ENCODE assay signal across 11 cellular contexts in genomic region chr16:19517424-19518089, GRCh38. TPM values are rescaled to one million over a fixed set of nuclear protein-coding genes. Genes with fewer than 3 reads are reported as not detected.
DNase-seq lines count a peak whose midpoint lies in the region; ATAC-seq and TF ChIP-seq lines count a peak whose summit lies in the region.
"Had no signal": no experiment of that assay in that cellular context is flagged by ENCODE, and none has a peak within 500 bp of the region (broad histone marks: within the 10 kb centered on the region; RNA-seq: fewer than 3 reads in every experiment).

No MANE protein-coding gene starts in this region.

- POLR2A ChIA-PET in activated CD8-positive, alpha-beta T cell treated with anti-CD3 and anti-CD28 coated beads for 36 hours (lab: Charles Lee): no interaction called here

- no peak overlapping the region for H3K27ac Mint-ChIP-seq in activated CD8-positive, alpha-beta T cell treated with anti-CD3 and anti-CD28 coated beads for 36 hours

- no peaks in the 10 kb centered on the region for H3K9me3 Mint-ChIP-seq in activated CD8-positive, alpha-beta T cell treated with anti-CD3 and anti-CD28 coated beads for 36 hours

- DNase-seq in Daoy (ENCODE audit: low read depth) (peak; percentile 41), HUDEP-2 (lab: John Stamatoyannopoulos, UW; ENCODE audit: unreplicated experiment in 76 of 76) (peak in 64 of 76 experiments; percentile 8 to 89 (median 64)), fibroblast of villous mesenchyme (ENCODE audit: low read depth) (peak; percentile 79), DMS 273 treated with DMSO at 0.1 percent for 48 hours (lab: John Stamatoyannopoulos, UW) (no peak), Ammon's horn (ENCODE audit: low spot score) (no peak), uterus (no peak)
- DNase-seq in activated CD8-positive, alpha-beta T cell treated with anti-CD3 and anti-CD28 coated beads for 36 hours: peak; percentile 29
- DNase-seq: lower lobe of right lung, NCI-H2107, SHP77 treated with DMSO at 0.1 percent for 48 hours had no signal

- no peaks in the 10 kb centered on the region for H3K4me1 ChIP-seq in uterus

- H3K36me3 ChIP-seq in uterus: no peaks in the 10 kb centered on the region

- no peak for ATAC-seq in activated CD8-positive, alpha-beta T cell treated with anti-CD3 and anti-CD28 coated beads for 36 hours
- ATAC-seq in HG02870 (IDR thresholded peaks at IDR 0.05; ENCODE audit: unreplicated experiment): no peak
- ATAC-seq: lower lobe of right lung had no signal

- no peak for TF ChIP-seq POLR2A in uterus (IDR thresholded peaks at IDR 0.05)

- no peaks in the 10 kb centered on the region for H3K9me3 ChIP-seq in uterus
- H3K9me3 ChIP-seq: lower lobe of right lung had no signal

- intact Hi-C loops in activated CD8-positive, alpha-beta T cell treated with anti-CD3 and anti-CD28 coated beads for 36 hours (cut with micrococcal nuclease): no loop called here
- intact Hi-C loops in uterus (cut with DNase I; ENCODE audit: low total_unique reads): no loop called here

- peaks cover 35% of the 10 kb centered on the region for H3K36me3 Mint-ChIP-seq in activated CD8-positive, alpha-beta T cell treated with anti-CD3 and anti-CD28 coated beads for 36 hours (ENCODE audit: low read depth)

- no peak overlapping the region for H3K4me3 ChIP-seq in fibroblast of villous mesenchyme (ENCODE audit: low read depth, low read length)
- no peak overlapping the region for H3K4me3 ChIP-seq in uterus
- H3K4me3 ChIP-seq: lower lobe of right lung had no signal

- no peak overlapping the region for H3K4me3 Mint-ChIP-seq in activated CD8-positive, alpha-beta T cell treated with anti-CD3 and anti-CD28 coated beads for 36 hours

- H3K27me3 Mint-ChIP-seq in activated CD8-positive, alpha-beta T cell treated with anti-CD3 and anti-CD28 coated beads for 36 hours: no peaks in the 10 kb centered on the region

- CTCF ChIA-PET in activated CD8-positive, alpha-beta T cell treated with anti-CD3 and anti-CD28 coated beads for 36 hours (lab: Charles Lee): interaction anchor here (3.9 kb wide), 1 partner anchor 15 kb away, joined by 23 read pairs; no protein-coding TSS in a partner anchor

- H3K4me1 Mint-ChIP-seq in activated CD8-positive, alpha-beta T cell treated with anti-CD3 and anti-CD28 coated beads for 36 hours (ENCODE audit: low read depth): peaks cover 46% of the 10 kb centered on the region

- no peaks in the 10 kb centered on the region for H3K27me3 ChIP-seq in uterus

- TF ChIP-seq CTCF in activated CD8-positive, alpha-beta T cell treated with anti-CD3 and anti-CD28 coated beads for 36 hours (IDR thresholded peaks at IDR 0.05): no peak
- TF ChIP-seq CTCF in fibroblast of villous mesenchyme (IDR thresholded peaks at IDR 0.05; ENCODE audit: insufficient read depth, low read depth, low read length) (no peak), uterus (IDR thresholded peaks at IDR 0.05) (no peak)

- no peak overlapping the region for H3K27ac ChIP-seq in uterus
- H3K27ac ChIP-seq: lower lobe of right lung had no signal

RNA-seq across cellular contexts. Expression of gene GDE1, which starts 4.3 kb away (rescaled TPM):
- total RNA-seq in Daoy (2014; rRNA removed; shearing (Covaris generic)): 56.1 and 79.3 TPM in 2 replicates
- 10 to 100 TPM; 20.0 TPM for total RNA-seq in activated CD8-positive, alpha-beta T cell treated with anti-CD3 and anti-CD28 coated beads for 36 hours
- total RNA-seq in fibroblast of villous mesenchyme (71.8 and 107 TPM in 2 replicates), uterus (10 to 100 TPM; 12.9 to 43.9 (median 35.6) TPM)

RNA-seq across cellular contexts. Expression of gene CCP110, which starts 6.2 kb away (rescaled TPM):
- 14.2 and 17.7 TPM in 2 replicates for total RNA-seq in Daoy (2014; rRNA removed; shearing (Covaris generic))
- total RNA-seq in activated CD8-positive, alpha-beta T cell treated with anti-CD3 and anti-CD28 coated beads for 36 hours: 10 to 100 TPM; 24.2 to 25.8 TPM
- total RNA-seq in fibroblast of villous mesenchyme: 8.7 and 15.1 TPM in 2 replicates
- 10 to 100 TPM in 3 of 4 donors, 1 to 10 TPM in 1; 5.1 to 52.7 (median 24.5) TPM for total RNA-seq in uterus

RNA-seq across cellular contexts. Expression of gene VPS35L, which starts 37.9 kb away (rescaled TPM):
- 11.8 and 12.1 TPM in 2 replicates for total RNA-seq in Daoy (2014; rRNA removed; shearing (Covaris generic))
- 10 to 100 TPM; 32.1 to 34.8 TPM for total RNA-seq in activated CD8-positive, alpha-beta T cell treated with anti-CD3 and anti-CD28 coated beads for 36 hours
- total RNA-seq in fibroblast of villous mesenchyme: 65.1 and 67.4 TPM in 2 replicates
- total RNA-seq in uterus: 100 to 1,000 TPM in 2 of 4 donors, 10 to 100 TPM in 2; 34.8 to 110 (median 88.2) TPM

Comparison
In these comparisons a context has a peak if more than half of its experiments do, and no peak if none do; other contexts are left out.
1. DNase-seq: peak in Daoy (single experiment), HUDEP-2 (64 of 76), activated CD8-positive, alpha-beta T cell treated with anti-CD3 and anti-CD28 coated beads for 36 hours (single experiment) and fibroblast of villous mesenchyme (single experiment); none in DMS 273 treated with DMSO at 0.1 percent for 48 hours (single experiment), Ammon's horn (single experiment) and uterus (0 of 2).